Comparison of ENCODE assay signal across 17 cellular contexts in the genomic region with DNA sequence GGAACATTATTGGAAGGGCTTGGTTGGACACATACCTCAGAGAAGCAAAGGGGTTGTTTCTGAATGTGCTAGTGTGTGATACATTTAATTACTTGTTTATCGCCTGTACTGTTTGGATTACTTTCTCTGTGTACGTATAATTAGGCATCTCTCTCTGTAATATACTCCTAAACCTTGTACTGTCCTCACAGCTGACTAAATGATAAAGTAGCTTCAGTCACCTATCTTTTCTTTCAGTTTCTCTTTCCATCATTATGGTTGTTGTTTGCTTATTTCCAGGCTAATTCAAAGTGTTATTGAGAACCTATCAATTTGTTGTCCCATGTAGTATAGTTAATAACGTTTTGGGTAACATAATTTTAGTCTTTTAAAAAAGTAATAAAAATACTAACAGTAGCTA. TPM values are rescaled to one million over a fixed set of nuclear protein-coding genes. Genes with fewer than 3 reads are reported as not detected.
DNase-seq lines count a peak whose midpoint lies in the region; ATAC-seq, FAIRE-seq and TF ChIP-seq lines count a peak whose summit lies in the region.
"Had no signal": no experiment of that assay in that cellular context is flagged by ENCODE, and none has a peak within 500 bp of the region (broad histone marks: within the 10 kb centered on the region; RNA-seq: fewer than 3 reads in every experiment).

No MANE protein-coding gene starts in this region.

- intact Hi-C loops in aorta (cut with DNase I): no loop called here

- no peak overlapping the region for H3K27ac ChIP-seq in hepatocyte
- no peak overlapping the region for H3K27ac ChIP-seq in aorta (ENCODE audit: low read depth in 1 of 2, low read length in 2 of 2)
- H3K27ac ChIP-seq: RWPE1 had no signal

- no peaks in the 10 kb centered on the region for H3K9me2 ChIP-seq in hepatocyte (replicated peaks; ENCODE audit: insufficient read depth)

- FAIRE-seq in GM12891 (lab: Jason Lieb, UNC): peak; percentile 74

- H4K20me1 ChIP-seq in hepatocyte (ENCODE audit: insufficient read depth, poor library complexity, severe bottlenecking): no peaks in the 10 kb centered on the region

- H3K4me3 ChIP-seq in hepatocyte: no peak overlapping the region
- H3K4me3 ChIP-seq in aorta (ENCODE audit: low read length in 2 of 2): no peak overlapping the region

- peaks cover 22% of the 10 kb centered on the region for H3K79me2 ChIP-seq in hepatocyte

- H3K4me2 ChIP-seq in hepatocyte: peak overlapping the region; percentile 6

- H3K36me3 ChIP-seq in hepatocyte (replicated peaks; ENCODE audit: insufficient read depth, low read depth) (no peaks in the 10 kb centered on the region), aorta (ENCODE audit: control insufficient read depth in 1 of 2, insufficient read depth in 2 of 2, low read length in 1 of 2) (peaks cover 3 to 5% of the 10 kb centered on the region in 2 donors)

- WGBS in hepatocyte (ENCODE audit: low lambda C conversion rate, missing lambda C conversion rate): 68% methylated on average over 3 of the region's 3 CpGs
- 87 to 92% methylated on average over 3 of the region's 3 CpGs for WGBS in aorta, 2 donors

- H3K27me3 ChIP-seq in hepatocyte: no peaks in the 10 kb centered on the region
- H3K27me3 ChIP-seq in aorta (ENCODE audit: control insufficient read depth in 1 of 2, insufficient read depth in 2 of 2, low read length in 1 of 2): no peaks in the 10 kb centered on the region

- H2AFZ ChIP-seq in hepatocyte: no peak overlapping the region

- TF ChIP-seq CTCF in hepatocyte (IDR thresholded peaks at IDR 0.05; ENCODE audit: poor library complexity): no peak

- ATAC-seq in GM18870 (IDR thresholded peaks at IDR 0.05; ENCODE audit: unreplicated experiment): peak; percentile 66
- peak; percentile 73 for ATAC-seq in HG03064 (IDR thresholded peaks at IDR 0.05; ENCODE audit: low read depth, unreplicated experiment)
- no peak for ATAC-seq in aorta (ENCODE audit: low FRiP score)
- ATAC-seq: stimulated activated naive CD8-positive, alpha-beta T cell treated with anti-CD3 and anti-CD28 coated beads, Interleukin-15, amount 100 ng/mL, for 72 hours had no signal

- TF ChIP-seq POLR2A in GM12891 (IDR thresholded peaks at IDR 0.05; ENCODE audit: low read depth, low read length): no peak

- H3K9me3 ChIP-seq in hepatocyte (ENCODE audit: low read depth) (no peaks in the 10 kb centered on the region), aorta (ENCODE audit: control insufficient read depth, low read length) (peaks cover 3% of the 10 kb centered on the region)

- H3K4me1 ChIP-seq in hepatocyte (ENCODE audit: insufficient read depth) (no peaks in the 10 kb centered on the region), aorta (ENCODE audit: control insufficient read depth in 1 of 2, insufficient read depth in 2 of 2, low read length in 2 of 2) (peaks cover 2 to 8% of the 10 kb centered on the region in 2 donors)

- DNase-seq in GM12891 (ENCODE audit: insufficient read length, low spot score) (no peak), hepatocyte (ENCODE audit: low spot score) (no peak), NCI-H1436 treated with DMSO at 0.1 percent for 48 hours (lab: John Stamatoyannopoulos, UW) (no peak), aorta (no peak), NCI-H82 treated with DMSO at 0.1 percent for 48 hours (lab: John Stamatoyannopoulos, UW; ENCODE audit: unreplicated experiment) (no peak), NCI-H1048 (lab: John Stamatoyannopoulos, UW) (no peak)
- DNase-seq: activated CD4-positive, alpha-beta T cell treated with anti-CD3 and anti-CD28 coated beads, Interleukin-2, amount 50 U/mL, for 1 hour; activated gamma-delta T cell; effector CD4-positive, alpha-beta T cell; foreskin fibroblast; NCI-H1436; NCI-H526; nucleus accumbens; stimulated activated naive CD8-positive, alpha-beta T cell treated with anti-CD3 and anti-CD28 coated beads, Interleukin-15, amount 100 ng/mL, for 72 hours had no signal

TF ChIP-seq in GM12891, 5 proteins besides CTCF, POLR2A, EP300 and RAD21:
- TF ChIP-seq POLR2AphosphoS5 (IDR thresholded peaks at IDR 0.05; ENCODE audit: low read depth, low read length): no peak
- TF ChIP-seq PAX5 (IDR thresholded peaks at IDR 0.05; ENCODE audit: insufficient read depth, low read length, severe bottlenecking): no peak
- no peak for TF ChIP-seq POU2F2 (IDR thresholded peaks at IDR 0.05; ENCODE audit: low read depth, low read length)
- TF ChIP-seq SPI1 (IDR thresholded peaks at IDR 0.05; ENCODE audit: low read depth, low read length): no peak
- no peak for TF ChIP-seq TAF1 (IDR thresholded peaks at IDR 0.05; ENCODE audit: low read depth, low read length)

RNA-seq across cellular contexts. Expression of gene MXI1, which starts 34.0 kb away (rescaled TPM):
- polyA plus RNA-seq in GM12891 (2012; ENCODE audit: low read depth, missing spikeins): 12.5 TPM
- total RNA-seq in hepatocyte (13.2 and 14.2 TPM in 2 replicates), aorta (100 to 1,000 TPM in 1 of 2 donors, 10 to 100 TPM in 1; 72.3 to 121 TPM)
- polyA plus RNA-seq in hepatocyte (14.1 and 14.8 TPM in 2 replicates), aorta (100 to 1,000 TPM in 1 of 2 donors, 10 to 100 TPM in 1; 79.9 to 101 TPM)
